ENCODE assay signal across 25 cellular contexts in genomic region chr9:88503845-88504764, GRCh38. TPM values are rescaled to one million over a fixed set of nuclear protein-coding genes. Genes with fewer than 3 reads are reported as not detected.
"Had no signal": no experiment of that assay in that cellular context is flagged by ENCODE, and none has a peak within 500 bp of the region (broad histone marks: within the 10 kb centered on the region; RNA-seq: fewer than 3 reads in every experiment).

No MANE protein-coding gene starts in this region.

- H3K4me2 ChIP-seq: neural progenitor cell had no signal

- H3K4me1 ChIP-seq: body of pancreas, lower lobe of right lung, neural progenitor cell, pancreas, right lobe of liver, vagina had no signal

- H3K9ac ChIP-seq: neural progenitor cell had no signal

- H3K27ac ChIP-seq: body of pancreas, dorsolateral prefrontal cortex, epithelial cell of prostate, lower lobe of right lung, neural progenitor cell, pancreas, right lobe of liver, vagina had no signal

- H3K27me3 ChIP-seq: body of pancreas, dorsolateral prefrontal cortex, neural progenitor cell, pancreas, right lobe of liver, vagina had no signal

- H3K27me3 Mint-ChIP-seq: activated CD8-positive, alpha-beta T cell treated with anti-CD3 and anti-CD28 coated beads for 36 hours had no signal

- H3K9me3 Mint-ChIP-seq: activated CD4-positive, alpha-beta T cell treated with anti-CD3 and anti-CD28 coated beads, Interleukin-2, amount 10 ng/mL, durations not matched to agents 24 days and 14 days; activated CD8-positive, alpha-beta T cell treated with anti-CD3 and anti-CD28 coated beads for 36 hours; activated naive CD8-positive, alpha-beta T cell treated with anti-CD3 and anti-CD28 coated beads for 36 hours; activated T-helper 17 cell treated with anti-CD3 and anti-CD28 coated beads, Interleukin-2, amount 50 U/mL, for 72 hours had no signal

- H3K36me3 Mint-ChIP-seq: activated naive CD8-positive, alpha-beta T cell treated with anti-CD3 and anti-CD28 coated beads for 36 hours had no signal

- ATAC-seq: activated CD8-positive, alpha-beta T cell treated with anti-CD3 and anti-CD28 coated beads for 36 hours; activated T-helper 17 cell treated with anti-CD3 and anti-CD28 coated beads, Interleukin-2, amount 50 U/mL, for 72 hours; body of pancreas; left cardiac atrium; pancreas had no signal

- H3K4me3 Mint-ChIP-seq: activated CD4-positive, alpha-beta T cell treated with anti-CD3 and anti-CD28 coated beads, Interleukin-2, amount 10 ng/mL, durations not matched to agents 24 days and 14 days; activated CD8-positive, alpha-beta T cell treated with anti-CD3 and anti-CD28 coated beads for 36 hours; activated naive CD8-positive, alpha-beta T cell treated with anti-CD3 and anti-CD28 coated beads for 36 hours; activated T-helper 17 cell treated with anti-CD3 and anti-CD28 coated beads, Interleukin-2, amount 50 U/mL, for 72 hours; neural progenitor cell had no signal

- H3K36me3 ChIP-seq: lower lobe of right lung, neural progenitor cell, pancreas, right lobe of liver, vagina had no signal

- H3K9me3 ChIP-seq: body of pancreas, lower lobe of right lung, pancreas, right lobe of liver, vagina had no signal

- H3K4me3 ChIP-seq: body of pancreas, dorsolateral prefrontal cortex, lower lobe of right lung, neural progenitor cell, pancreas, right lobe of liver, vagina had no signal

- DNase-seq: activated CD4-positive, alpha-beta T cell treated with anti-CD3 and anti-CD28 coated beads, Interleukin-2, amount 10 ng/mL, durations not matched to agents 24 days and 14 days; activated CD4-positive, CD25-positive, alpha-beta regulatory T cell; activated CD8-positive, alpha-beta T cell treated with anti-CD3 and anti-CD28 coated beads for 36 hours; activated naive CD4-positive, alpha-beta T cell; activated naive CD8-positive, alpha-beta T cell treated with anti-CD3 and anti-CD28 coated beads for 36 hours; activated T-cell treated with anti-CD3 and anti-CD28 coated beads, Interleukin-2, amount 50 U/mL, for 1 hour; body of pancreas; caudate nucleus; dorsolateral prefrontal cortex; foreskin fibroblast; left cardiac atrium; lower lobe of right lung; midbrain; small intestine; stimulated activated CD4-positive, alpha-beta T cell treated with anti-CD3 and anti-CD28 coated beads, Interleukin-4, amount 100 ng/mL, for 1 hour; T1000 had no signal

- H3K4me1 Mint-ChIP-seq: activated CD4-positive, alpha-beta T cell treated with anti-CD3 and anti-CD28 coated beads, Interleukin-2, amount 10 ng/mL, durations not matched to agents 24 days and 14 days; activated naive CD8-positive, alpha-beta T cell treated with anti-CD3 and anti-CD28 coated beads for 36 hours; activated T-helper 17 cell treated with anti-CD3 and anti-CD28 coated beads, Interleukin-2, amount 50 U/mL, for 72 hours had no signal

- FAIRE-seq: colon, pancreas, small intestine had no signal

- H2AFZ ChIP-seq: neural progenitor cell had no signal

- H3K27ac Mint-ChIP-seq: activated CD4-positive, alpha-beta T cell treated with anti-CD3 and anti-CD28 coated beads, Interleukin-2, amount 10 ng/mL, durations not matched to agents 24 days and 14 days; activated CD8-positive, alpha-beta T cell treated with anti-CD3 and anti-CD28 coated beads for 36 hours; activated naive CD8-positive, alpha-beta T cell treated with anti-CD3 and anti-CD28 coated beads for 36 hours; activated T-helper 17 cell treated with anti-CD3 and anti-CD28 coated beads, Interleukin-2, amount 50 U/mL, for 72 hours had no signal

RNA-seq across cellular contexts. Expression of gene NXNL2, which starts 30.9 kb away (rescaled TPM):
- total RNA-seq: activated CD4-positive, alpha-beta T cell treated with anti-CD3 and anti-CD28 coated beads, Interleukin-2, amount 10 ng/mL, durations not matched to agents 24 days and 14 days; activated CD8-positive, alpha-beta T cell treated with anti-CD3 and anti-CD28 coated beads for 36 hours; activated naive CD8-positive, alpha-beta T cell treated with anti-CD3 and anti-CD28 coated beads for 36 hours; activated T-helper 17 cell treated with anti-CD3 and anti-CD28 coated beads, Interleukin-2, amount 50 U/mL, for 72 hours; glomerular endothelial cell; left cardiac atrium; right lobe of liver; T-helper 1 cell treated with Interleukin-12 subunit alpha and Interleukin-12 subunit beta and Interleukin-4 antibody, amounts not matched to agents 30 ng/mL and 1 ng/mL, for 36 hours had no signal
